8 cellular contexts compared by ENCODE assay signal in the genomic region with DNA sequence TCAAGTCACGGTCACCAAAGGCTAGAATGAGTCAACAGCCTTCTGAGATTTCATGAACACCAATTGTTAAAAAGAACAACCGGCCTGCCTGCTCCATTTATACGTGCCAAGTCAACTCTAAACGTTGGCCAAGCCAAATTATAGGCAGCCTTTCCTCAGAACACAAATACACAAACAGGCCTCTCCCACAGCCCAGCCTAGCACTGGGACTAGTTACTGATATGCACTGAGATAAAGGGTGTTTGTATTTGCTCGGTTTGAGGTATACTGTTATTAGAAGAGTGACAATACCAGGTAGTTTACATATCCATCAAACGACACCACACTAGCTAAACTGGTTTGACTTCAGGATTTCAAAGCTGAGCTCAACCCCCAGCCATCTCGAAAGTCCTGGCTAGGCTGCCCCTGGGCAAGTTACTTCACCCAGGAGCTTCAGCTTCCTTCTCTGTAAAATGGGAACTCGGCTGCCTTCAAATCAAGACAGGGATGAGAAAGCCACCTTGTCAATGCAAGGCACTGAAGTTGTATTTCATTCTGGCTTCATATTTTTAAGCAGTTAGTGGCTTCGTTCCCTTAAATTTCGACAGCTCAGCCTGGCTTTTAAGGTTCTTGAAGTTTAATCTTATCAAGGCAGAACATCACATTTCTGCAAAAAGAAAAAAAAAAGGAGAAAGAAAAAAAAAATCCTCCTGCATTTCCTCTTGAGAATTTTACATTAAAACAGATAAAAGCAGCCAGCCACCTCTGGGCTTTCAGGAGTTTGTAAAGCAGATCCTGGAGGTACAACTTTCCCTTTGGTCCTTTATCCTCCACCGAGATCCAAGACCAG. TPM values are rescaled to one million over a fixed set of nuclear protein-coding genes. Genes with fewer than 3 reads are reported as not detected.
DNase-seq lines count a peak whose midpoint lies in the region; ATAC-seq, FAIRE-seq and TF ChIP-seq lines count a peak whose summit lies in the region.

No MANE protein-coding gene starts in this region.

- H3K27ac ChIP-seq in fibroblast of lung (ENCODE audit: insufficient read depth, low read length) (no peak overlapping the region), skin epidermis (peak overlapping the region in 15 of 21 experiments; percentile 3 to 99 (median 54))

- H3K36me3 Mint-ChIP-seq in T-cell, result peaks cover 44% of the 10 kb centered on the region

- H3K79me2 ChIP-seq in fibroblast of lung (ENCODE audit: control insufficient read depth, insufficient read depth, low read length), result peaks cover 31% of the 10 kb centered on the region

- POLR2A ChIA-PET in T-cell (lab: Charles Lee), result interaction anchor here (0.5 to 1.0 kb wide), 3 partner anchors 14 to 616 kb away, joined by 3 to 6 read pairs (median 3); no protein-coding TSS in a partner anchor

- H3K27me3 ChIP-seq in fibroblast of lung (ENCODE audit: control insufficient read depth, insufficient read depth, low read length), result no peaks in the 10 kb centered on the region

- no peak for TF ChIP-seq CTCF in fibroblast of lung (conservative IDR thresholded peaks at IDR 0.05 in 1 of 2, IDR thresholded peaks at IDR 0.05 in 1 of 2; ENCODE audit: low read depth in 1 of 2, low read length in 2 of 2)

- peak overlapping the region in 1 of 2 donors; percentile 66 for H3K27ac Mint-ChIP-seq in T-cell

- ATAC-seq in T-cell (replicated peaks in 1 of 4) (no peak), HG03565 (IDR thresholded peaks at IDR 0.05; ENCODE audit: unreplicated experiment) (no peak)

- H3K36me3 ChIP-seq in fibroblast of lung (ENCODE audit: control insufficient read depth, insufficient read depth, low read length), result peaks cover 2% of the 10 kb centered on the region

- peak overlapping the region in 2 of 4 experiments; percentile 1 to 83 for H3K4me3 ChIP-seq in fibroblast of lung (replicated peaks in 1 of 4; ENCODE audit: control extremely low read depth in 1 of 4, insufficient read depth in 1 of 4, low read depth in 3 of 4, low read length in 4 of 4)
- H3K4me3 ChIP-seq in skin epidermis, result peak overlapping the region in 3 of 7 experiments; percentile 2 to 90 (median 80)

- H3K4me1 ChIP-seq in fibroblast of lung (ENCODE audit: control insufficient read depth, extremely low read depth, insufficient read depth, low read length), result peaks cover 22% of the 10 kb centered on the region

- no peaks in the 10 kb centered on the region for H4K20me1 ChIP-seq in fibroblast of lung (ENCODE audit: control insufficient read depth, extremely low read depth, insufficient read depth, low read length)

- DNase-seq in NCI-H2081 (lab: John Stamatoyannopoulos, UW), result peak; percentile 24 to 64
- DNase-seq in NCI-H2081 treated with DMSO at 0.1 percent for 48 hours (lab: John Stamatoyannopoulos, UW), result no peak
- DNase-seq in T-cell, result no peak
- DNase-seq in fibroblast of lung (ENCODE audit: low read depth in 2 of 2), result peak; percentile 44 to 61
- DNase-seq in effector CD8-positive, alpha-beta T cell (lab: John Stamatoyannopoulos, UW), result no peak
- DNase-seq in H54 (ENCODE audit: insufficient read length, low spot score), result no peak

- no peaks in the 10 kb centered on the region for H3K9me3 Mint-ChIP-seq in T-cell

- H2AFZ ChIP-seq in fibroblast of lung (ENCODE audit: low read length), result no peak overlapping the region

- no peaks in the 10 kb centered on the region for H3K27me3 Mint-ChIP-seq in T-cell

- FAIRE-seq in H54 (lab: Jason Lieb, UNC), result no peak

- no peak for TF ChIP-seq POLR2A in H54 (IDR thresholded peaks at IDR 0.05; ENCODE audit: low read depth, low read length)

- H3K9me3 ChIP-seq in fibroblast of lung (ENCODE audit: control insufficient read depth, insufficient read depth, low read depth, low read length), result no peaks in the 10 kb centered on the region

- CTCF ChIA-PET in T-cell (lab: Charles Lee), result interaction anchor here in 1 of 2 donors (0.7 kb wide), 1 partner anchor 373 kb away, joined by 3 read pairs; no protein-coding TSS in a partner anchor

- H3K4me2 ChIP-seq in fibroblast of lung (ENCODE audit: extremely low read depth, insufficient read depth, low read length), result peak overlapping the region; percentile 42

- H3K4me3 Mint-ChIP-seq in T-cell, result peak overlapping the region; percentile 94 to 98 (median 97)

- H3K9ac ChIP-seq in fibroblast of lung (ENCODE audit: insufficient read depth, low read length), result no peak overlapping the region

- peaks cover 61 to 76% (median 71%) of the 10 kb centered on the region in 3 donors for H3K4me1 Mint-ChIP-seq in T-cell

RNA-seq across cellular contexts. Expression of gene TLE3, which starts 4.0 kb away (rescaled TPM):
- total RNA-seq in T-cell (100 to 1,000 TPM in 4 of 5 donors, 10 to 100 TPM in 1; 99.2 to 174 (median 160) TPM), fibroblast of lung (16.5 and 19.3 TPM in 2 replicates)
- polyA plus RNA-seq in fibroblast of lung, result 14.6 and 19.9 TPM in 2 replicates
- 18.7 and 19.1 TPM in 2 replicates for polyA plus RNA-seq in fibroblast of lung (2012)
- 16.4 and 22.0 TPM in 2 replicates for polyA minus RNA-seq in fibroblast of lung (ENCODE audit: low replicate concordance)

Comparison
In these comparisons a context has a peak if more than half of its experiments do, and no peak if none do; other contexts are left out.
1. DNase-seq: peak in NCI-H2081 (2 of 2) and fibroblast of lung (2 of 2); none in NCI-H2081 treated with DMSO at 0.1 percent for 48 hours (single experiment), T-cell (0 of 34), effector CD8-positive, alpha-beta T cell (single experiment) and H54 (single experiment).